ENCODE assay signal across 26 cellular contexts in the genomic region with DNA sequence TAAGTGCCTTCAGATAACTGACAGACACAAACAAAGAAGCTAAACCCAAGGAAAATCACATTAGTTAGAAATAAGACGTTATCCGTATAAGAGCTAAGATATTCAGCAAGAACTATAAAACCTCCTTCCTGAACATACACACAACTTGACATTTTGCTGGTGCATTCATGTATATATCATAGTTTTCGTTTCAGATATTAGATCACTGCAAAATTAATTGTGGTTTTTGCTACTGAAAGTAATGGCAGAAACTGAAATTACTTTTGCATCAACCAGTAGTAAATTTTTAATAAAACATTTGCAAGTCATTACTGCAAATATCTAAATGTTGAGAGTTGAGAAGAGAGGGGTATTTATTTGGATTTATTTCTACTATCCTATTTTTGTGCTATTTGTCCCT. TPM values are rescaled to one million over a fixed set of nuclear protein-coding genes. Genes with fewer than 3 reads are reported as not detected.
A peak's percentile ranks its signal among the peaks of the same experiment; 100 is the strongest.
DNase-seq lines count a peak whose midpoint lies in the region; ATAC-seq lines count a peak whose summit lies in the region.
"Had no signal": no experiment of that assay in that cellular context is flagged by ENCODE, and none has a peak within 500 bp of the region (broad histone marks: within the 10 kb centered on the region; RNA-seq: fewer than 3 reads in every experiment).

No MANE protein-coding gene starts in this region.

- no peak overlapping the region for H3K4me3 ChIP-seq in H7 (ENCODE audit: insufficient read depth, low read depth, low read length)
- H3K4me3 ChIP-seq: heart left ventricle had no signal

- H3K36me3 ChIP-seq in H7 (replicated peaks; ENCODE audit: control insufficient read depth, insufficient read depth, low read length), result no peaks in the 10 kb centered on the region
- H3K36me3 ChIP-seq: heart left ventricle had no signal

- no peak for DNase-seq in CD1c-positive myeloid dendritic cell (ENCODE audit: extremely low spot score)
- DNase-seq in H7, result no peak
- no peak for DNase-seq in stimulated activated CD4-positive, alpha-beta T cell treated with anti-CD3 and anti-CD28 coated beads, Interleukin-1b, Interleukin-23, amount 100 ng/mL, for 48 hours
- DNase-seq: activated B cell treated with CpG ODN at 0.5 μM for 24 hours; activated CD4-positive, alpha-beta T cell treated with anti-CD3 and anti-CD28 coated beads, Interleukin-2, amount 50 U/mL, for 4 hours; activated CD8-positive, alpha-beta memory T cell treated with anti-CD3 and anti-CD28 coated beads, Interleukin-2, amount 50 U/mL, for 4 hours; activated naive CD8-positive, alpha-beta T cell treated with anti-CD3 and anti-CD28 coated beads, Interleukin-2, amount 10 ng/mL, durations not matched to agents 7 days and 5 days; CD8-positive, alpha-beta T cell; cerebellar nuclear complex; DMS153; GDM1; heart left ventricle; naive thymus-derived CD8-positive, alpha-beta T cell; NCI-H187 treated with DMSO at 0.1 percent for 48 hours; NCI-H2227 treated with DMSO at 0.1 percent for 48 hours; NCI-H774; OCI-M1; Right ventricle myocardium superior; stimulated activated CD4-positive, alpha-beta T cell treated with anti-CD3 and anti-CD28 coated beads, Interleukin-4, amount 100 ng/mL, for 1 hour; stimulated activated naive CD4-positive, alpha-beta T cell; SW 1271 had no signal

- H3K27me3 ChIP-seq in H7 (ENCODE audit: control insufficient read depth, insufficient read depth, low read length), result no peaks in the 10 kb centered on the region
- H3K27me3 ChIP-seq: heart left ventricle had no signal

- ATAC-seq in GM19043 (IDR thresholded peaks at IDR 0.05; ENCODE audit: low read depth, unreplicated experiment), result peak; percentile 68
- ATAC-seq in GM21619 (IDR thresholded peaks at IDR 0.05; ENCODE audit: unreplicated experiment), result peak; percentile 84
- ATAC-seq in HG03354 (IDR thresholded peaks at IDR 0.05; ENCODE audit: poor library complexity, severe bottlenecking, unreplicated experiment), result peak; percentile 90
- no peak for ATAC-seq in HG03025 (IDR thresholded peaks at IDR 0.05; ENCODE audit: low FRiP score, unreplicated experiment)
- ATAC-seq: activated T-helper 17 cell treated with anti-CD3 and anti-CD28 coated beads, Interleukin-2, amount 50 U/mL, for 72 hours; CD8-positive, alpha-beta T cell; heart left ventricle; naive thymus-derived CD8-positive, alpha-beta T cell had no signal

RNA-seq across cellular contexts. Expression of gene KCNQ5, which starts 26.1 kb away (rescaled TPM):
- 0.18 and 0.31 TPM in 2 replicates for total RNA-seq in H7 (2014; rRNA removed; shearing (Covaris generic))
- total RNA-seq: Right ventricle myocardium superior had no signal
